ENCODE assay signal across 14 cellular contexts in the genomic region with DNA sequence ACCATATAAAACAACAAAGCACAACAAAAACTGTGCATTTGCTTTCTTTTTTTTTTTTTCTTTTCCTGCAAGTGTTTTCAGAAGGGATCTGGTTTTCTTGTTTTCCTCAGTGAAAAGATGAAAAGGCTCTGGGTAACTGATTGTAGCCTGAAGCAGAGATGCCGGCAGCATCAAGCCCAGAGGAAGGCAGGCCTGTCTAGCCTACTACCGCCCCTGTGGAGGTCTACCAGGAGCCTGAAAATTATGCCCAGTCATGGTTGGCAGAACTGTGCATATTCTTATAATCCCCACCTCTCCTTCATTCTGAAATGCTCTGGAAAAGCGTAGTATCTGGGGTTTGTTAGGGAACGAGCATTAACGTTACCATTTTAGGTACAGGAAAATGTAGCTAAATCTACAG. TPM values are rescaled to one million over a fixed set of nuclear protein-coding genes. Genes with fewer than 3 reads are reported as not detected.
DNase-seq lines count a peak whose midpoint lies in the region; ATAC-seq and TF ChIP-seq lines count a peak whose summit lies in the region.
"Had no signal": no experiment of that assay in that cellular context is flagged by ENCODE, and none has a peak within 500 bp of the region (broad histone marks: within the 10 kb centered on the region; RNA-seq: fewer than 3 reads in every experiment).

No MANE protein-coding gene starts in this region.

- H2AFZ ChIP-seq in IMR-90 (replicated peaks; ENCODE audit: low read length, poor library complexity) (peak overlapping the region; percentile 38), mammary epithelial cell (ENCODE audit: low read depth, low read length) (no peak overlapping the region)

- POLR2A ChIA-PET in IMR-90 (lab: Charles Lee; ENCODE audit: unreplicated experiment) = interaction anchor here (0.6 kb wide), 1 partner anchor 8 kb away, joined by 3 read pairs; no protein-coding TSS in a partner anchor

- no peak overlapping the region for H3K4me3 ChIP-seq in IMR-90 (ENCODE audit: insufficient read depth, low read depth, low read length)
- no peak overlapping the region for H3K4me3 ChIP-seq in vagina
- H3K4me3 ChIP-seq in mammary epithelial cell (replicated peaks in 1 of 3; ENCODE audit: insufficient read depth in 1 of 3, low read depth in 2 of 3, low read length in 3 of 3) = no peak overlapping the region
- H3K4me3 ChIP-seq: colonic mucosa had no signal

- peak overlapping the region; percentile 87 for H4K5ac ChIP-seq in IMR-90 (ENCODE audit: low read depth, low read length)

- H3K18ac ChIP-seq in IMR-90 (ENCODE audit: low read depth, low read length) = peak overlapping the region; percentile 83

- peak overlapping the region; percentile 85 for H2AK5ac ChIP-seq in IMR-90 (ENCODE audit: low read depth, low read length)

- intact Hi-C loops in IMR-90 (cut with micrococcal nuclease) (no loop called here), vagina (cut with DNase I) (no loop called here), mammary epithelial cell (cut with micrococcal nuclease) (loop anchor here (5.0 kb wide), 1 partner anchor 289 kb away; a partner anchor contains a TSS)
- intact Hi-C loops in dendritic cell treated with granulocyte-macrophage colony-stimulating factor and Interleukin-4, amounts not matched to agents 40 ng/mL and 50 ng/mL, for 4 days (cut with micrococcal nuclease) = no loop called here

- no CpG with 5 or more reads among the region's 5 CpGs for WGBS in IMR-90 (ENCODE audit: extremely low coverage in 2 of 2, insufficient read length in 1 of 2), 2 experiments
- 80% methylated on average over 5 of the region's 5 CpGs for WGBS in mammary epithelial cell (ENCODE audit: low coverage, missing lambda C conversion rate)

- no peak for TF ChIP-seq RAD21 in IMR-90 (IDR thresholded peaks at IDR 0.05; ENCODE audit: low read length)

- H3K9me3 Mint-ChIP-seq in dendritic cell treated with granulocyte-macrophage colony-stimulating factor and Interleukin-4, amounts not matched to agents 40 ng/mL and 50 ng/mL, for 4 days = no peaks in the 10 kb centered on the region
- no peaks in the 10 kb centered on the region for H3K9me3 Mint-ChIP-seq in nephron
- H3K9me3 Mint-ChIP-seq: CD8-positive, alpha-beta T cell had no signal

- ATAC-seq in IMR-90 (ENCODE audit: low read depth) (no peak), GM21529 (IDR thresholded peaks at IDR 0.05; ENCODE audit: unreplicated experiment) (no peak)
- ATAC-seq: activated CD8-positive, alpha-beta memory T cell treated with anti-CD3 and anti-CD28 coated beads, Interleukin-2, amount 10 ng/mL, durations not matched to agents 7 days and 5 days; CD8-positive, alpha-beta T cell had no signal

- peaks cover 6 to 19% of the 10 kb centered on the region in 2 experiments; a peak in 3 of 4 replicates for H3K79me1 ChIP-seq in IMR-90 (ENCODE audit: low read depth in 1 of 2, low read length in 2 of 2)

- H4K20me1 ChIP-seq in IMR-90 (ENCODE audit: insufficient read depth, low read length) (no peaks in the 10 kb centered on the region), mammary epithelial cell (ENCODE audit: insufficient read depth, low read length) (no peaks in the 10 kb centered on the region)

- peak overlapping the region; percentile 82 for H2BK5ac ChIP-seq in IMR-90 (ENCODE audit: low read depth, low read length, poor library complexity, severe bottlenecking)

- peak overlapping the region; percentile 39; the same call in 1 of the 2 replicates for H3K56ac ChIP-seq in IMR-90 (ENCODE audit: extremely low read depth, insufficient read depth, low read length)

- H2BK20ac ChIP-seq in IMR-90 (ENCODE audit: low read depth, low read length) = peak overlapping the region; percentile 77

- peak overlapping the region; percentile 95; the same call in 2 of the 3 replicates for H2BK15ac ChIP-seq in IMR-90 (ENCODE audit: low read depth, low read length)

- no peaks in the 10 kb centered on the region for H3K79me2 ChIP-seq in mammary epithelial cell (ENCODE audit: insufficient read depth, low read length)

- peaks cover 54% of the 10 kb centered on the region for H3K4me1 Mint-ChIP-seq in dendritic cell treated with granulocyte-macrophage colony-stimulating factor and Interleukin-4, amounts not matched to agents 40 ng/mL and 50 ng/mL, for 4 days (ENCODE audit: low read depth)
- H3K4me1 Mint-ChIP-seq in nephron = peaks cover 68% of the 10 kb centered on the region
- H3K4me1 Mint-ChIP-seq: activated CD8-positive, alpha-beta memory T cell treated with anti-CD3 and anti-CD28 coated beads, Interleukin-2, amount 10 ng/mL, durations not matched to agents 7 days and 5 days had no signal

- H3K27me3 ChIP-seq in IMR-90 (ENCODE audit: control insufficient read depth, insufficient read depth, low read length) (no peaks in the 10 kb centered on the region), vagina (no peaks in the 10 kb centered on the region), mammary epithelial cell (ENCODE audit: insufficient read depth, low read length) (no peaks in the 10 kb centered on the region)
- H3K27me3 ChIP-seq: colonic mucosa had no signal

- CTCF ChIA-PET in IMR-90 (lab: Yijun Ruan, JAX) = no interaction called here
- CTCF ChIA-PET in mammary epithelial cell (lab: Charles Lee; ENCODE audit: low non-redundant PET) = no interaction called here

- peak overlapping the region; percentile 10 to 88 for H4K8ac ChIP-seq in IMR-90 (ENCODE audit: low read depth in 2 of 2, low read length in 2 of 2)

- H2BK120ac ChIP-seq in IMR-90 (ENCODE audit: low read depth, low read length) = peak overlapping the region; percentile 75

- H3K36me3 ChIP-seq in IMR-90 (ENCODE audit: control insufficient read depth, insufficient read depth, low read length) (no peaks in the 10 kb centered on the region), vagina (no peaks in the 10 kb centered on the region), mammary epithelial cell (ENCODE audit: insufficient read depth, low read length) (no peaks in the 10 kb centered on the region)
- H3K36me3 ChIP-seq: colonic mucosa had no signal

- H2AK9ac ChIP-seq in IMR-90 (replicated peaks; ENCODE audit: low read depth, low read length, poor library complexity) = peak overlapping the region; percentile 59

- H3K4me2 ChIP-seq in IMR-90 (ENCODE audit: low read depth, low read length) (no peak overlapping the region), mammary epithelial cell (ENCODE audit: insufficient read depth, low read depth, low read length) (no peak overlapping the region)

- H3K4me3 Mint-ChIP-seq in dendritic cell treated with granulocyte-macrophage colony-stimulating factor and Interleukin-4, amounts not matched to agents 40 ng/mL and 50 ng/mL, for 4 days = no peak overlapping the region
- H3K4me3 Mint-ChIP-seq in nephron = no peak overlapping the region
- H3K4me3 Mint-ChIP-seq: activated CD8-positive, alpha-beta memory T cell treated with anti-CD3 and anti-CD28 coated beads, Interleukin-2, amount 10 ng/mL, durations not matched to agents 7 days and 5 days; activated naive CD8-positive, alpha-beta T cell; CD8-positive, alpha-beta T cell had no signal

- DNase-seq in IMR-90 (peak; percentile 19), vagina (ENCODE audit: extremely low spot score in 2 of 2) (peak in 1 of 2 donors; percentile 31), NCI-H187 treated with DMSO at 0.1 percent for 48 hours (lab: John Stamatoyannopoulos, UW) (no peak), mammary epithelial cell (no peak)
- DNase-seq: activated CD8-positive, alpha-beta memory T cell treated with anti-CD3 and anti-CD28 coated beads, Interleukin-2, amount 10 ng/mL, durations not matched to agents 7 days and 5 days; CD8-positive, alpha-beta T cell; colonic mucosa; NCI-H2171; stimulated activated naive CD4-positive, alpha-beta T cell treated with Interleukin-2 at 50 U/mL for 16 hours had no signal

- no peak overlapping the region for H3K23ac ChIP-seq in IMR-90 (ENCODE audit: low read depth, low read length)

- H3K4ac ChIP-seq in IMR-90 (ENCODE audit: low read depth, low read length) = peak overlapping the region; percentile 69

- H3K27ac ChIP-seq in IMR-90 (ENCODE audit: insufficient read depth, low read length) (peak overlapping the region; percentile 89), vagina (peak overlapping the region; percentile 88), mammary epithelial cell (ENCODE audit: insufficient read depth, low read depth, low read length) (no peak overlapping the region)
- H3K27ac ChIP-seq: colonic mucosa, HL-60 had no signal

- peak overlapping the region; percentile 53 for H3K14ac ChIP-seq in IMR-90 (replicated peaks; ENCODE audit: low read depth, low read length)

- no TSS peak for BruUV-seq in IMR-90 (replicated peaks; lab: Mats Ljungman, UMichigan)
- BruUV-seq in mammary epithelial cell (replicated peaks; lab: Mats Ljungman, UMichigan) = no TSS peak

- dilution Hi-C loops in IMR-90 (cut with HindIII; ENCODE audit: low sequenced_read_pairs, unreplicated experiment) (no loop called here), mammary epithelial cell (cut with HindIII; ENCODE audit: low sequenced_read_pairs) (no loop called here)

- TF ChIP-seq POLR2A in IMR-90 (IDR thresholded peaks at IDR 0.05; ENCODE audit: low read depth, low read length) (no peak), vagina (IDR thresholded peaks at IDR 0.05) (no peak)

- H3K9me3 ChIP-seq in IMR-90 (ENCODE audit: control insufficient read depth, insufficient read depth, low read length) = no peaks in the 10 kb centered on the region
- H3K9me3 ChIP-seq in vagina = no peaks in the 10 kb centered on the region
- no peaks in the 10 kb centered on the region for H3K9me3 ChIP-seq in mammary epithelial cell (replicated peaks; ENCODE audit: insufficient read depth, low read length)
- H3K9me3 ChIP-seq: colonic mucosa had no signal

- no peak for TF ChIP-seq CTCF in IMR-90 (conservative IDR thresholded peaks at IDR 0.05; ENCODE audit: low read depth, low read length)
- TF ChIP-seq CTCF in nephron (IDR thresholded peaks at IDR 0.05; ENCODE audit: unreplicated experiment in 3 of 3) = no peak
- no peak for TF ChIP-seq CTCF in vagina (IDR thresholded peaks at IDR 0.05)
- TF ChIP-seq CTCF in mammary epithelial cell (conservative IDR thresholded peaks at IDR 0.05 in 1 of 2, IDR thresholded peaks at IDR 0.05 in 1 of 2; ENCODE audit: extremely low read depth in 1 of 2, insufficient read depth in 1 of 2, low read depth in 1 of 2, low read length in 2 of 2) = no peak

- H3K9ac ChIP-seq in IMR-90 (ENCODE audit: low read depth, low read length) (no peak overlapping the region), mammary epithelial cell (ENCODE audit: insufficient read depth, low read length) (no peak overlapping the region)

- peak overlapping the region; percentile 90 for H4K91ac ChIP-seq in IMR-90 (ENCODE audit: insufficient read depth, low read depth, low read length)

- peaks cover 11% of the 10 kb centered on the region for H3K9me1 ChIP-seq in IMR-90 (ENCODE audit: insufficient read depth, low read length)

- H3K27ac Mint-ChIP-seq in dendritic cell treated with granulocyte-macrophage colony-stimulating factor and Interleukin-4, amounts not matched to agents 40 ng/mL and 50 ng/mL, for 4 days = peak overlapping the region; percentile 74
- peak overlapping the region; percentile 81 to 92 (median 84) for H3K27ac Mint-ChIP-seq in nephron
- H3K27ac Mint-ChIP-seq: activated CD8-positive, alpha-beta memory T cell treated with anti-CD3 and anti-CD28 coated beads, Interleukin-2, amount 10 ng/mL, durations not matched to agents 7 days and 5 days; activated naive CD8-positive, alpha-beta T cell; CD8-positive, alpha-beta T cell had no signal

- H3K4me1 ChIP-seq in IMR-90 (ENCODE audit: control insufficient read depth, insufficient read depth, low read length) = peaks cover 38% of the 10 kb centered on the region
- peaks cover 44% of the 10 kb centered on the region for H3K4me1 ChIP-seq in vagina
- H3K4me1 ChIP-seq in mammary epithelial cell (ENCODE audit: insufficient read depth, low read length) = peaks cover 24% of the 10 kb centered on the region
- H3K4me1 ChIP-seq: colonic mucosa had no signal

- in situ Hi-C loops in IMR-90 (cut with MboI; ENCODE audit: low sequenced_read_pairs) (no loop called here), mammary epithelial cell (cut with MboI; ENCODE audit: low sequenced_read_pairs in 2 of 2) (no loop called here)

- peaks cover 16% of the 10 kb centered on the region for H3K27me3 Mint-ChIP-seq in dendritic cell treated with granulocyte-macrophage colony-stimulating factor and Interleukin-4, amounts not matched to agents 40 ng/mL and 50 ng/mL, for 4 days
- no peaks in the 10 kb centered on the region for H3K27me3 Mint-ChIP-seq in nephron (ENCODE audit: low read depth)
- H3K27me3 Mint-ChIP-seq: activated naive CD8-positive, alpha-beta T cell had no signal

- H3K36me3 Mint-ChIP-seq in dendritic cell treated with granulocyte-macrophage colony-stimulating factor and Interleukin-4, amounts not matched to agents 40 ng/mL and 50 ng/mL, for 4 days (ENCODE audit: low read depth) = no peaks in the 10 kb centered on the region
- no peaks in the 10 kb centered on the region for H3K36me3 Mint-ChIP-seq in nephron (ENCODE audit: low read depth)
- H3K36me3 Mint-ChIP-seq: activated CD8-positive, alpha-beta memory T cell treated with anti-CD3 and anti-CD28 coated beads, Interleukin-2, amount 10 ng/mL, durations not matched to agents 7 days and 5 days; activated naive CD8-positive, alpha-beta T cell; CD8-positive, alpha-beta T cell had no signal

RNA-seq across cellular contexts. Expression of a gene that starts 32.6 kb away (rescaled TPM):
- total RNA-seq in IMR-90 (2012; rRNA removed) = 0.28 and 0.36 TPM in 2 replicates
- polyA plus RNA-seq in IMR-90 (2012; rRNA removed) = 0.27 and 0.32 TPM in 2 replicates
- 0.50 and 0.54 TPM in 2 replicates for polyA plus RNA-seq in IMR-90 (2012; cell fraction: cytosol; rRNA removed)
- polyA plus RNA-seq in IMR-90 (2012; cell fraction: nucleus; rRNA removed; ENCODE audit: low replicate concordance) = 0.35 and 1.4 TPM in 2 replicates
- 46.4 TPM for total RNA-seq in vagina
- total RNA-seq in mammary epithelial cell = under 1 TPM in 1 of 2 donors, not detected in 1; 0.33 TPM
- 0.08 TPM for polyA plus RNA-seq in mammary epithelial cell
- not detected for polyA minus RNA-seq in mammary epithelial cell
- total RNA-seq: CD8-positive, alpha-beta T cell had no signal

RNA-seq across cellular contexts. Expression of a gene that starts 58.9 kb away (rescaled TPM):
- total RNA-seq in IMR-90 (2012; rRNA removed) = not detected in 2 replicates
- polyA plus RNA-seq in IMR-90 (2012; rRNA removed) = not detected in 2 replicates
- not detected in 2 replicates for polyA plus RNA-seq in IMR-90 (2012; cell fraction: cytosol; rRNA removed)
- not detected in 2 replicates for polyA plus RNA-seq in IMR-90 (2012; cell fraction: nucleus; rRNA removed; ENCODE audit: low replicate concordance)
- not detected for total RNA-seq in vagina
- total RNA-seq in mammary epithelial cell = not detected
- not detected for polyA plus RNA-seq in mammary epithelial cell
- polyA minus RNA-seq in mammary epithelial cell = not detected
- total RNA-seq: activated CD8-positive, alpha-beta memory T cell treated with anti-CD3 and anti-CD28 coated beads, Interleukin-2, amount 10 ng/mL, durations not matched to agents 7 days and 5 days; CD8-positive, alpha-beta T cell; colonic mucosa had no signal

Comparison
In these comparisons a context has a peak if more than half of its experiments do, and no peak if none do; other contexts are left out.
1. RNA of a gene that starts 32.6 kb away (total RNA-seq): 46.4 TPM in vagina (single experiment); 0.28 to 0.36 TPM in IMR-90 and 0.33 TPM in mammary epithelial cell; every median in the first group is over 10 times any median in the second.